ENCODE assay signal across 17 cellular contexts in genomic region chr11:116199182-116199581, GRCh38.
DNase-seq lines count a peak whose midpoint lies in the region; ATAC-seq and TF ChIP-seq lines count a peak whose summit lies in the region.
"Had no signal": no experiment of that assay in that cellular context is flagged by ENCODE, and none has a peak within 500 bp of the region (broad histone marks: within the 10 kb centered on the region; RNA-seq: fewer than 3 reads in every experiment).

No MANE protein-coding gene starts in this region.

- TF ChIP-seq CTCF in neural progenitor cell (IDR thresholded peaks at IDR 0.05) (no peak), mucosa of descending colon (IDR thresholded peaks at IDR 0.05) (no peak)

- no peak overlapping the region for H2AFZ ChIP-seq in neural progenitor cell (replicated peaks)

- H3K36me3 ChIP-seq in neural progenitor cell = no peaks in the 10 kb centered on the region
- H3K36me3 ChIP-seq in mucosa of descending colon (ENCODE audit: low read depth) = no peaks in the 10 kb centered on the region
- H3K36me3 ChIP-seq: adrenal gland, MG63 had no signal

- H4K20me1 ChIP-seq in neural progenitor cell (ENCODE audit: low read depth) = no peaks in the 10 kb centered on the region

- peak; percentile 43 for DNase-seq in DMS 273 (lab: John Stamatoyannopoulos, UW; ENCODE audit: unreplicated experiment)
- no peak for DNase-seq in DMS 273 treated with DMSO at 0.1 percent for 48 hours (lab: John Stamatoyannopoulos, UW)
- peak; percentile 49 for DNase-seq in NCI-H2081 treated with DMSO at 0.1 percent for 48 hours (lab: John Stamatoyannopoulos, UW)
- DNase-seq in RPMI8226 = peak; percentile 15
- DNase-seq in neural progenitor cell (ENCODE audit: low spot score) = no peak
- no peak for DNase-seq in activated CD4-positive, alpha-beta T cell treated with anti-CD3 and anti-CD28 coated beads for 36 hours
- DNase-seq in activated effector memory CD4-positive, alpha-beta T cell treated with anti-CD3 and anti-CD28 coated beads, Interleukin-2, amount 50 U/mL, for 16 hours = no peak
- no peak for DNase-seq in mucosa of descending colon
- DNase-seq: activated CD4-positive, alpha-beta T cell treated with anti-CD3 and anti-CD28 coated beads, Interleukin-2, amount 50 U/mL, for 1 hour; activated T-cell treated with anti-CD3 and anti-CD28 coated beads, Interleukin-2, amount 50 U/mL, for 72 hours; cortex of kidney; MG63 had no signal

- no peaks in the 10 kb centered on the region for H3K9me3 Mint-ChIP-seq in neural progenitor cell
- H3K9me3 Mint-ChIP-seq in activated CD4-positive, alpha-beta T cell treated with anti-CD3 and anti-CD28 coated beads for 36 hours (ENCODE audit: low read depth) = no peaks in the 10 kb centered on the region
- H3K9me3 Mint-ChIP-seq: activated T-cell treated with anti-CD3 and anti-CD28 coated beads, Interleukin-2, amount 50 U/mL, for 72 hours; neural crest cell had no signal

- H3K9ac ChIP-seq in neural progenitor cell = no peak overlapping the region

- H3K4me1 ChIP-seq in neural progenitor cell = peaks cover 2% of the 10 kb centered on the region
- H3K4me1 ChIP-seq in mucosa of descending colon (ENCODE audit: low read depth) = no peaks in the 10 kb centered on the region
- H3K4me1 ChIP-seq: adrenal gland had no signal

- H3K4me3 ChIP-seq in neural progenitor cell = no peak overlapping the region
- H3K4me3 ChIP-seq in mucosa of descending colon = no peak overlapping the region
- H3K4me3 ChIP-seq: adrenal gland, MG63, skin epidermis had no signal

- H3F3A ChIP-seq in neural progenitor cell (ENCODE audit: low read depth) = no peaks in the 10 kb centered on the region

- no peaks in the 10 kb centered on the region for H3K9me3 ChIP-seq in neural progenitor cell (ENCODE audit: low read depth)
- no peaks in the 10 kb centered on the region for H3K9me3 ChIP-seq in mucosa of descending colon
- H3K9me3 ChIP-seq: adrenal gland, MG63 had no signal

- CTCF ChIA-PET in activated CD4-positive, alpha-beta T cell treated with anti-CD3 and anti-CD28 coated beads for 36 hours (lab: Charles Lee) = no interaction called here

- peaks cover 11% of the 10 kb centered on the region for H3K27me3 Mint-ChIP-seq in neural progenitor cell (ENCODE audit: insufficient read depth, low read depth)
- H3K27me3 Mint-ChIP-seq in activated CD4-positive, alpha-beta T cell treated with anti-CD3 and anti-CD28 coated beads for 36 hours = peaks cover 11% of the 10 kb centered on the region

- POLR2A ChIA-PET in activated CD4-positive, alpha-beta T cell treated with anti-CD3 and anti-CD28 coated beads for 36 hours (lab: Charles Lee) = no interaction called here

- H3K4me3 Mint-ChIP-seq in neural progenitor cell = no peak overlapping the region
- H3K4me3 Mint-ChIP-seq in activated CD4-positive, alpha-beta T cell treated with anti-CD3 and anti-CD28 coated beads for 36 hours = no peak overlapping the region
- H3K4me3 Mint-ChIP-seq: activated T-cell treated with anti-CD3 and anti-CD28 coated beads, Interleukin-2, amount 50 U/mL, for 72 hours; neural crest cell had no signal

- ATAC-seq in activated CD4-positive, alpha-beta T cell treated with anti-CD3 and anti-CD28 coated beads for 36 hours = no peak
- no peak for ATAC-seq in mucosa of descending colon
- ATAC-seq: activated T-cell treated with anti-CD3 and anti-CD28 coated beads, Interleukin-2, amount 50 U/mL, for 72 hours; esophagus mucosa had no signal

- H3K27ac ChIP-seq in neural progenitor cell = no peak overlapping the region
- H3K27ac ChIP-seq: 22Rv1, adrenal gland, skin epidermis had no signal

- H3K79me2 ChIP-seq in neural progenitor cell (ENCODE audit: low read depth) = no peaks in the 10 kb centered on the region

- no peaks in the 10 kb centered on the region for H3K36me3 Mint-ChIP-seq in neural progenitor cell
- H3K36me3 Mint-ChIP-seq in activated CD4-positive, alpha-beta T cell treated with anti-CD3 and anti-CD28 coated beads for 36 hours (ENCODE audit: low read depth) = no peaks in the 10 kb centered on the region

- no peaks in the 10 kb centered on the region for H3K27me3 ChIP-seq in neural progenitor cell
- H3K27me3 ChIP-seq: adrenal gland, MG63 had no signal

- peak overlapping the region; percentile 17 for H3K27ac Mint-ChIP-seq in neural progenitor cell
- H3K27ac Mint-ChIP-seq in activated CD4-positive, alpha-beta T cell treated with anti-CD3 and anti-CD28 coated beads for 36 hours = no peak overlapping the region
- H3K27ac Mint-ChIP-seq: activated T-cell treated with anti-CD3 and anti-CD28 coated beads, Interleukin-2, amount 50 U/mL, for 72 hours had no signal

- intact Hi-C loops in activated CD4-positive, alpha-beta T cell treated with anti-CD3 and anti-CD28 coated beads for 36 hours (cut with DNase I, micrococcal nuclease) = no loop called here
- intact Hi-C loops in mucosa of descending colon (cut with DNase I, micrococcal nuclease) = no loop called here

- H3K4me2 ChIP-seq in neural progenitor cell = no peak overlapping the region

- peaks cover 54% of the 10 kb centered on the region for H3K4me1 Mint-ChIP-seq in neural progenitor cell
- H3K4me1 Mint-ChIP-seq in activated CD4-positive, alpha-beta T cell treated with anti-CD3 and anti-CD28 coated beads for 36 hours = no peaks in the 10 kb centered on the region

Comparison
In these comparisons a context has a peak if more than half of its experiments do, and no peak if none do; other contexts are left out.
1. DNase-seq: peak in DMS 273 (single experiment), NCI-H2081 treated with DMSO at 0.1 percent for 48 hours (single experiment) and RPMI8226 (single experiment); none in DMS 273 treated with DMSO at 0.1 percent for 48 hours (single experiment), neural progenitor cell (single experiment), activated CD4-positive, alpha-beta T cell treated with anti-CD3 and anti-CD28 coated beads for 36 hours (single experiment), activated effector memory CD4-positive, alpha-beta T cell treated with anti-CD3 and anti-CD28 coated beads, Interleukin-2, amount 50 U/mL, for 16 hours (single experiment) and mucosa of descending colon (0 of 3).